In the genomic region with DNA sequence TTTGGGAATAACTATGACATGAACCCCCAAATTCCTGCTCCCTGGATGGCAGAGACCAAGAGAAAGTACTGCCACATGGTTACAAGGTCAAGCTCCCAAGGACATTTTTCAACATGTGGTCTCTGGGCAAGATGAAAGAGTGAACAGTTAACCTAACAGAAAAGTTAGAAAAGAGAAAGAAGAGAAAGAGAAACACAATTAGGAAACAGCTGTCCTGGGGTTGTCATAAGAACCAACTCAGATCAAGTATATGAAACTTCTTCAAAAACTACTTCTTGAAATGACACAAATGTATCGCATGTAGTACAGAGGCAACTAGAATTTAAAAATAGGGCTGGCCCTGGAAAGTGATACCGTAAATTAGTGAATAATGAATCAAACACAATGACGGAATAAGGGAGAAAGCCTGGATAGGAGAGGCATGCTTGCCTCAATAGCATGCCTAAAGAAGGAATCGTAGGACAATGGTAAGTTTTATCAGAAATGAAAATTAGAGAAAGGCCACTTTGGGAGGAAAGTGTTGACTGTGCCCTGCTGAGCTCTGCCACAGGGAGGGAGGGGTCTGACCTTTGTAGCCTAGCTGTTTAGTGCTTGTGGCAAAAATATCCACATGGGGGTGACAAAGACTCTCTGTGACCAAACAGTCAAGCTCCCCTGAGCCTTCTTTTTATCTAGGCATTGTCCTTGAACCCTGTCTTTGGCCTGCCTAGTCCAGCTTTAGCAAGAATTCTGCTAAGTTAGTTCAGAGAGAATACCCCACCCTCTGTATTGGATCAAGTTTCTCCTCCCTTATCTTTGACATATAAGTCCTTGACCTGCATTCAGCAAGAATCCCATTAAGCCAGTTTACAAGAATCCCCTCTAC, we compare ENCODE assay signal across 1 cellular context.
A peak's percentile ranks its signal among the peaks of the same experiment; 100 is the strongest.
TF ChIP-seq lines count a peak whose summit lies in the region.

No MANE protein-coding gene starts in this region.

TF ChIP-seq in HepG2, 621 proteins besides CTCF, POLR2A, EP300 and RAD21 (continued from another document and continues in another):
- peak; percentile 95 for TF ChIP-seq ZMYM4 (CRISPR knock-in tag; IDR thresholded peaks at IDR 0.05)
- TF ChIP-seq ZNF17 (CRISPR knock-in tag; IDR thresholded peaks at IDR 0.05) = 0 out of 2 replicates have a peak, but pooled peaks have one; percentile 50
- peak; percentile 54; the same call in 1 of the 2 replicates for TF ChIP-seq TSC22D2 (CRISPR knock-in tag; IDR thresholded peaks at IDR 0.05; ENCODE audit: borderline replicate concordance)
- peak; percentile 84; the same call in 1 of the 2 replicates for TF ChIP-seq MIXL1 (CRISPR knock-in tag; IDR thresholded peaks at IDR 0.05)
- TF ChIP-seq JARID2 (CRISPR knock-in tag; IDR thresholded peaks at IDR 0.05; ENCODE audit: insufficient replicate concordance) = peak; percentile 62
- peak; percentile 43; the same call in 1 of the 2 replicates for TF ChIP-seq CREM (IDR thresholded peaks at IDR 0.05)
- no peak for TF ChIP-seq CREM (CRISPR knock-in tag; IDR thresholded peaks at IDR 0.05)
- peak; percentile 69; the same call in 1 of the 2 replicates for TF ChIP-seq ZNF605 (CRISPR knock-in tag; IDR thresholded peaks at IDR 0.05)
- TF ChIP-seq ZMYM2 (CRISPR knock-in tag; IDR thresholded peaks at IDR 0.05) = 0 out of 2 replicates have a peak, but pooled peaks have one; percentile 78
- TF ChIP-seq ZNF335 (CRISPR knock-in tag; IDR thresholded peaks at IDR 0.05) = 0 out of 2 replicates have a peak, but pooled peaks have one; percentile 34
- TF ChIP-seq, protein P1, sequence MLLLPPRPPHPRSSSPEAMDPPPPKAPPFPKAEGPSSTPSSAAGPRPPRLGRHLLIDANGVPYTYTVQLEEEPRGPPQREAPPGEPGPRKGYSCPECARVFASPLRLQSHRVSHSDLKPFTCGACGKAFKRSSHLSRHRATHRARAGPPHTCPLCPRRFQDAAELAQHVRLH (CRISPR knock-in tag; IDR thresholded peaks at IDR 0.05; ENCODE audit: borderline replicate concordance, low read depth) = peak; percentile 86; the same call in 1 of the 2 replicates
- peak; percentile 51; the same call in 1 of the 2 replicates for TF ChIP-seq ZFX (CRISPR knock-in tag; IDR thresholded peaks at IDR 0.05; ENCODE audit: low read depth)
- TF ChIP-seq, protein P2, sequence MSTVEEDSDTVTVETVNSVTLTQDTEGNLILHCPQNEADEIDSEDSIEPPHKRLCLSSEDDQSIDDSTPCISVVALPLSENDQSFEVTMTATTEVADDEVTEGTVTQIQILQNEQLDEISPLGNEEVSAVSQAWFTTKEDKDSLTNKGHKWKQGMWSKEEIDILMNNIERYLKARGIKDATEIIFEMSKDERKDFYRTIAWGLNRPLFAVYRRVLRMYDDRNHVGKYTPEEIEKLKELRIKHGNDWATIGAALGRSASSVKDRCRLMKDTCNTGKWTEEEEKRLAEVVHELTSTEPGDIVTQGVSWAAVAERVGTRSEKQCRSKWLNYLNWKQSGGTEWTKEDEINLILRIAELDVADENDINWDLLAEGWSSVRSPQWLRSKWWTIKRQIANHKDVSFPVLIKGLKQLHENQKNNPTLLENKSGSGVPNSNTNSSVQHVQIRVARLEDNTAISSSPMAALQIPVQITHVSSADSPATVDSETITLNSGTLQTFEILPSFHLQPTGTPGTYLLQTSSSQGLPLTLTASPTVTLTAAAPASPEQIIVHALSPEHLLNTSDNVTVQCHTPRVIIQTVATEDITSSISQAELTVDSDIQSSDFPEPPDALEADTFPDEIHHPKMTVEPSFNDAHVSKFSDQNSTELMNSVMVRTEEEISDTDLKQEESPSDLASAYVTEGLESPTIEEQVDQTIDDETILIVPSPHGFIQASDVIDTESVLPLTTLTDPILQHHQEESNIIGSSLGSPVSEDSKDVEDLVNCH (CRISPR knock-in tag; IDR thresholded peaks at IDR 0.05) = no peak
- TF ChIP-seq HOXA5 (CRISPR knock-in tag; IDR thresholded peaks at IDR 0.05) = peak; percentile 53; the same call in 1 of the 2 replicates
- peak in 1 of 2 experiments; percentile 73; a peak in 2 of 4 replicates for TF ChIP-seq MAFK (conservative IDR thresholded peaks at IDR 0.05 in 1 of 2, IDR thresholded peaks at IDR 0.05 in 1 of 2; ENCODE audit: low read length in 2 of 2)
- TF ChIP-seq, protein P3, sequence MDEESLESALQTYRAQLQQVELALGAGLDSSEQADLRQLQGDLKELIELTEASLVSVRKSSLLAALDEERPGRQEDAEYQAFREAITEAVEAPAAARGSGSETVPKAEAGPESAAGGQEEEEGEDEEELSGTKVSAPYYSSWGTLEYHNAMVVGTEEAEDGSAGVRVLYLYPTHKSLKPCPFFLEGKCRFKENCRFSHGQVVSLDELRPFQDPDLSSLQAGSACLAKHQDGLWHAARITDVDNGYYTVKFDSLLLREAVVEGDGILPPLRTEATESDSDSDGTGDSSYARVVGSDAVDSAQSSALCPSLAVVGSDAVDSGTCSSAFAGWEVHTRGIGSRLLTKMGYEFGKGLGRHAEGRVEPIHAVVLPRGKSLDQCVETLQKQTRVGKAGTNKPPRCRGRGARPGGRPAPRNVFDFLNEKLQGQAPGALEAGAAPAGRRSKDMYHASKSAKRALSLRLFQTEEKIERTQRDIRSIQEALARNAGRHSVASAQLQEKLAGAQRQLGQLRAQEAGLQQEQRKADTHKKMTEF (CRISPR knock-in tag; IDR thresholded peaks at IDR 0.05) = peak; percentile 90
- TF ChIP-seq SRSF9 (IDR thresholded peaks at IDR 0.05; ENCODE audit: borderline replicate concordance, insufficient read depth, low read depth, low read length, poor library complexity, severe bottlenecking) = no peak
- no peak for TF ChIP-seq ZNF816 (CRISPR knock-in tag; IDR thresholded peaks at IDR 0.05; ENCODE audit: borderline replicate concordance)
- TF ChIP-seq CEBPG (CRISPR knock-in tag; IDR thresholded peaks at IDR 0.05) = peak; percentile 72; the same call in 1 of the 2 replicates
- no peak for TF ChIP-seq ZNF841 (CRISPR knock-in tag; IDR thresholded peaks at IDR 0.05; ENCODE audit: borderline replicate concordance)
- TF ChIP-seq ERF (CRISPR knock-in tag; IDR thresholded peaks at IDR 0.05) = peak; percentile 62; the same call in 1 of the 2 replicates
- peak; percentile 39 for TF ChIP-seq ZEB1 (IDR thresholded peaks at IDR 0.05; ENCODE audit: insufficient replicate concordance, low read depth)
- TF ChIP-seq, protein P4, sequence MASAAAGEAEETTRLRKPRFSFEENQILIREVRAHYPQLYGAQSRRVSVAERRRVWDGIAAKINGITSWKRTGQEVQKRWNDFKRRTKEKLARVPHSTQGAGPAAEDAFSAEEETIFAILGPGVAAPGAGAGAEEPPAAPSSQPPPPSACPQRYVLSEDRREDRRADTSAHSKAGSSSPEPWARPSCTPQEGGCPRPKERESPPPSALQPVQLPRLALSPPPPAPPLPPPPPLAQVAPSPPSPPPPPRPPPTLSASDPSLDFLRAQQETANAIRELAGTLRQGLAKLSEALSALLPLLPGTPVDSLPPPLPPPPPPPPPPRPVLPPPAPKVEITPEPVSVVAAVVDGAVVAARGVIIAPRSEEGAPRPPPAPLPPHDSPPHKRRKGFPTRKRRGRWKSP (CRISPR knock-in tag; IDR thresholded peaks at IDR 0.05) = 0 out of 2 replicates have a peak, but pooled peaks have one; percentile 35
- 0 out of 2 replicates have a peak, but pooled peaks have one; percentile 55 for TF ChIP-seq MAZ (IDR thresholded peaks at IDR 0.05; ENCODE audit: borderline replicate concordance, low read depth, low read length)
- TF ChIP-seq MAZ (CRISPR knock-in tag; IDR thresholded peaks at IDR 0.05; ENCODE audit: low read depth) = peak; percentile 78
- peak; percentile 88; the same call in 1 of the 2 replicates for TF ChIP-seq ZSCAN31 (CRISPR knock-in tag; IDR thresholded peaks at IDR 0.05; ENCODE audit: low read depth)
- TF ChIP-seq MXI1 (IDR thresholded peaks at IDR 0.05; ENCODE audit: borderline replicate concordance, low read depth, low read length) = peak; percentile 26; the same call in 1 of the 3 replicates
- peak; percentile 73; the same call in 1 of the 2 replicates for TF ChIP-seq ZKSCAN8 (CRISPR knock-in tag; IDR thresholded peaks at IDR 0.05; ENCODE audit: borderline replicate concordance)
- no peak for TF ChIP-seq ZNF563 (CRISPR knock-in tag; IDR thresholded peaks at IDR 0.05)
- no peak for TF ChIP-seq ZNF678 (CRISPR knock-in tag; IDR thresholded peaks at IDR 0.05)
- TF ChIP-seq ELF3 (CRISPR knock-in tag; IDR thresholded peaks at IDR 0.05) = peak; percentile 71
- peak; percentile 76 for TF ChIP-seq IRF2 (CRISPR knock-in tag; IDR thresholded peaks at IDR 0.05)
- TF ChIP-seq SPEN (CRISPR knock-in tag; IDR thresholded peaks at IDR 0.05; ENCODE audit: low read depth) = peak; percentile 55; the same call in 1 of the 2 replicates
- no peak for TF ChIP-seq AGO2 (optimal IDR thresholded peaks at IDR 0.05; ENCODE audit: low read depth, low read length)
- TF ChIP-seq ZKSCAN1 (IDR thresholded peaks at IDR 0.05; ENCODE audit: low read length) = peak; percentile 32; the same call in 1 of the 2 replicates
- TF ChIP-seq RFXAP (CRISPR knock-in tag; IDR thresholded peaks at IDR 0.05; ENCODE audit: borderline replicate concordance) = peak; percentile 42; the same call in 1 of the 2 replicates
- TF ChIP-seq HMG20A (CRISPR knock-in tag; IDR thresholded peaks at IDR 0.05; ENCODE audit: borderline replicate concordance) = peak; percentile 78; the same call in 1 of the 2 replicates
- TF ChIP-seq SIX1 (CRISPR knock-in tag; IDR thresholded peaks at IDR 0.05; ENCODE audit: borderline replicate concordance) = peak; percentile 95
- TF ChIP-seq ZNF350 (CRISPR knock-in tag; IDR thresholded peaks at IDR 0.05; ENCODE audit: borderline replicate concordance, low read depth) = peak; percentile 24; the same call in 1 of the 2 replicates
- TF ChIP-seq, protein P5, sequence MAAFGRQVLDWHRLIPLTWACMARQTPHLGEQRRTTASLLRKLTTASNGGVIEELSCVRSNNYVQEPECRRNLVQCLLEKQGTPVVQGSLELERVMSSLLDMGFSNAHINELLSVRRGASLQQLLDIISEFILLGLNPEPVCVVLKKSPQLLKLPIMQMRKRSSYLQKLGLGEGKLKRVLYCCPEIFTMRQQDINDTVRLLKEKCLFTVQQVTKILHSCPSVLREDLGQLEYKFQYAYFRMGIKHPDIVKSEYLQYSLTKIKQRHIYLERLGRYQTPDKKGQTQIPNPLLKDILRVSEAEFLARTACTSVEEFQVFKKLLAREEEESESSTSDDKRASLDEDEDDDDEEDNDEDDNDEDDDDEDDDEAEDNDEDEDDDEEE (CRISPR knock-in tag; IDR thresholded peaks at IDR 0.05) = peak; percentile 38; the same call in 1 of the 2 replicates
- peak; percentile 30; the same call in 1 of the 2 replicates for TF ChIP-seq CHD4 (IDR thresholded peaks at IDR 0.05; ENCODE audit: borderline replicate concordance, low read length)
- TF ChIP-seq BCL6 (CRISPR knock-in tag; IDR thresholded peaks at IDR 0.05) = peak; percentile 80
- TF ChIP-seq ZFP82 (CRISPR knock-in tag; IDR thresholded peaks at IDR 0.05; ENCODE audit: borderline replicate concordance) = 0 out of 2 replicates have a peak, but pooled peaks have one; percentile 48
- TF ChIP-seq KLF12 (CRISPR knock-in tag; IDR thresholded peaks at IDR 0.05; ENCODE audit: borderline replicate concordance) = no peak
- no peak for TF ChIP-seq XBP1 (CRISPR knock-in tag; IDR thresholded peaks at IDR 0.05)
- TF ChIP-seq ZSCAN25 (CRISPR knock-in tag; IDR thresholded peaks at IDR 0.05) = 0 out of 2 replicates have a peak, but pooled peaks have one; percentile 47
- TF ChIP-seq, protein P6, sequence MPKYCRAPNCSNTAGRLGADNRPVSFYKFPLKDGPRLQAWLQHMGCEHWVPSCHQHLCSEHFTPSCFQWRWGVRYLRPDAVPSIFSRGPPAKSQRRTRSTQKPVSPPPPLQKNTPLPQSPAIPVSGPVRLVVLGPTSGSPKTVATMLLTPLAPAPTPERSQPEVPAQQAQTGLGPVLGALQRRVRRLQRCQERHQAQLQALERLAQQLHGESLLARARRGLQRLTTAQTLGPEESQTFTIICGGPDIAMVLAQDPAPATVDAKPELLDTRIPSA (CRISPR knock-in tag; IDR thresholded peaks at IDR 0.05; ENCODE audit: borderline replicate concordance) = no peak
- peak; percentile 63; the same call in 1 of the 2 replicates for TF ChIP-seq BORCS8-MEF2B (CRISPR knock-in tag; IDR thresholded peaks at IDR 0.05)
- peak; percentile 86 for TF ChIP-seq FOXO1 (CRISPR knock-in tag; IDR thresholded peaks at IDR 0.05)
- TF ChIP-seq ZNF230 (CRISPR knock-in tag; IDR thresholded peaks at IDR 0.05) = peak; percentile 82; the same call in 1 of the 2 replicates
- 0 out of 2 replicates have a peak, but pooled peaks have one; percentile 21 for TF ChIP-seq ZFY (CRISPR knock-in tag; IDR thresholded peaks at IDR 0.05)
- no peak for TF ChIP-seq SRSF1 (optimal IDR thresholded peaks at IDR 0.05; ENCODE audit: low read depth, low read length)
- TF ChIP-seq FOXA1 (IDR thresholded peaks at IDR 0.05) = no peak
- 0 out of 2 replicates have a peak, but pooled peaks have one; percentile 21 for TF ChIP-seq FOXA1 (CRISPR knock-in tag; IDR thresholded peaks at IDR 0.05)
- peak; percentile 49; the same call in 1 of the 2 replicates for TF ChIP-seq ZNF709 (CRISPR knock-in tag; IDR thresholded peaks at IDR 0.05)
- no peak for TF ChIP-seq ZNF3 (CRISPR knock-in tag; IDR thresholded peaks at IDR 0.05)
- TF ChIP-seq RBAK (CRISPR knock-in tag; IDR thresholded peaks at IDR 0.05) = no peak
- TF ChIP-seq ZBTB3 (CRISPR knock-in tag; IDR thresholded peaks at IDR 0.05; ENCODE audit: borderline replicate concordance, low read depth) = no peak
- TF ChIP-seq ZNF292 (CRISPR knock-in tag; IDR thresholded peaks at IDR 0.05; ENCODE audit: borderline replicate concordance, low read depth) = peak; percentile 75; the same call in 1 of the 2 replicates
- TF ChIP-seq RARA (CRISPR knock-in tag; IDR thresholded peaks at IDR 0.05) = peak; percentile 90
- TF ChIP-seq, protein P7, sequence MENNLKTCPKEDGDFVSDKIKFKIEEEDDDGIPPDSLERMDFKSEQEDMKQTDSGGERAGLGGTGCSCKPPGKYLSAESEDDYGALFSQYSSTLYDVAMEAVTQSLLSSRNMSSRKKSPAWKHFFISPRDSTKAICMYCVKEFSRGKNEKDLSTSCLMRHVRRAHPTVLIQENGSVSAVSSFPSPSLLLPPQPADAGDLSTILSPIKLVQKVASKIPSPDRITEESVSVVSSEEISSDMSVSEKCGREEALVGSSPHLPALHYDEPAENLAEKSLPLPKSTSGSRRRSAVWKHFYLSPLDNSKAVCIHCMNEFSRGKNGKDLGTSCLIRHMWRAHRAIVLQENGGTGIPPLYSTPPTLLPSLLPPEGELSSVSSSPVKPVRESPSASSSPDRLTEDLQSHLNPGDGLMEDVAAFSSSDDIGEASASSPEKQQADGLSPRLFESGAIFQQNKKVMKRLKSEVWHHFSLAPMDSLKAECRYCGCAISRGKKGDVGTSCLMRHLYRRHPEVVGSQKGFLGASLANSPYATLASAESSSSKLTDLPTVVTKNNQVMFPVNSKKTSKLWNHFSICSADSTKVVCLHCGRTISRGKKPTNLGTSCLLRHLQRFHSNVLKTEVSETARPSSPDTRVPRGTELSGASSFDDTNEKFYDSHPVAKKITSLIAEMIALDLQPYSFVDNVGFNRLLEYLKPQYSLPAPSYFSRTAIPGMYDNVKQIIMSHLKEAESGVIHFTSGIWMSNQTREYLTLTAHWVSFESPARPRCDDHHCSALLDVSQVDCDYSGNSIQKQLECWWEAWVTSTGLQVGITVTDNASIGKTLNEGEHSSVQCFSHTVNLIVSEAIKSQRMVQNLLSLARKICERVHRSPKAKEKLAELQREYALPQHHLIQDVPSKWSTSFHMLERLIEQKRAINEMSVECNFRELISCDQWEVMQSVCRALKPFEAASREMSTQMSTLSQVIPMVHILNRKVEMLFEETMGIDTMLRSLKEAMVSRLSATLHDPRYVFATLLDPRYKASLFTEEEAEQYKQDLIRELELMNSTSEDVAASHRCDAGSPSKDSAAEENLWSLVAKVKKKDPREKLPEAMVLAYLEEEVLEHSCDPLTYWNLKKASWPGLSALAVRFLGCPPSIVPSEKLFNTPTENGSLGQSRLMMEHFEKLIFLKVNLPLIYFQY (CRISPR knock-in tag; IDR thresholded peaks at IDR 0.05; ENCODE audit: borderline replicate concordance) = peak; percentile 64; the same call in 1 of the 2 replicates
